ENCODE assay signal across 22 cellular contexts in the genomic region with DNA sequence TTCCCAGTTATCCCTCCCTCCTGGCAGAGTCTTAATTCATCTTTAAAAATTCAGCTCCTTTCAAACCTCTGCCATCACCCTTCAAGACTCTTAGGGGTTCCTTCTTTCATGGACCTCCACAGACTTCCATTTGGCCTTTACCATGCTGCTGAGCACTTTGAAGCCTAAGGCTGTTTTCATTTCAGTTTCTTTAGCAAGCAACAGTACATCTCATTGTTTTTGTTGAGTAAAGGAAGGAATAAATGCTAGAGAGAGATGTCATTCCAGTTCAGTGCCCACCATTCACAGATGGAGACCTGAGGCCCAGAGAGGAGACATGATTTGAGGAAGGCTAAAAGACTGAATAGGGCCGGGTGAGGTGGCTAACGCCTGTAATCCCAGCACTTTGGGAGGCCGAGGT. TPM values are rescaled to one million over a fixed set of nuclear protein-coding genes. Genes with fewer than 3 reads are reported as not detected.
DNase-seq lines count a peak whose midpoint lies in the region; TF ChIP-seq lines count a peak whose summit lies in the region.
"Had no signal": no experiment of that assay in that cellular context is flagged by ENCODE, and none has a peak within 500 bp of the region (broad histone marks: within the 10 kb centered on the region; RNA-seq: fewer than 3 reads in every experiment).

No MANE protein-coding gene starts in this region.

- H3K4me1 ChIP-seq in neural progenitor cell (peaks cover 11% of the 10 kb centered on the region), SJCRH30 (peaks cover 7% of the 10 kb centered on the region)

- no peak overlapping the region for H3K27ac Mint-ChIP-seq in activated T-cell treated with anti-CD3 and anti-CD28 coated beads, Interleukin-2, amount 50 U/mL, for 24 hours
- no peak overlapping the region for H3K27ac Mint-ChIP-seq in IgD-negative memory B cell
- H3K27ac Mint-ChIP-seq in endothelial cell (ENCODE audit: unreplicated experiment), result peak overlapping the region; percentile 84
- H3K27ac Mint-ChIP-seq in neural progenitor cell, result no peak overlapping the region

- no peak overlapping the region for H3K9ac ChIP-seq in neural progenitor cell

- H3K79me2 ChIP-seq in neural progenitor cell (ENCODE audit: low read depth), result peaks cover 27% of the 10 kb centered on the region

- peaks cover 29% of the 10 kb centered on the region for H3K27me3 ChIP-seq in neural progenitor cell
- H3K27me3 ChIP-seq in SJCRH30, result no peaks in the 10 kb centered on the region
- H3K27me3 ChIP-seq: breast epithelium, sigmoid colon had no signal

- no peaks in the 10 kb centered on the region for H3K36me3 Mint-ChIP-seq in activated T-cell treated with anti-CD3 and anti-CD28 coated beads, Interleukin-2, amount 50 U/mL, for 24 hours (ENCODE audit: low read depth)
- H3K36me3 Mint-ChIP-seq in IgD-negative memory B cell (no peaks in the 10 kb centered on the region), endothelial cell (ENCODE audit: low read depth, unreplicated experiment) (peaks cover 3% of the 10 kb centered on the region), neural progenitor cell (no peaks in the 10 kb centered on the region)

- H2AFZ ChIP-seq in neural progenitor cell (replicated peaks), result no peak overlapping the region

- H3K4me1 Mint-ChIP-seq in activated T-cell treated with anti-CD3 and anti-CD28 coated beads, Interleukin-2, amount 50 U/mL, for 24 hours (ENCODE audit: low read depth), result peaks cover 17% of the 10 kb centered on the region
- H3K4me1 Mint-ChIP-seq in IgD-negative memory B cell (peaks cover 5 to 9% (median 8%) of the 10 kb centered on the region in 3 donors), endothelial cell (ENCODE audit: unreplicated experiment) (peaks cover 37% of the 10 kb centered on the region), neural progenitor cell (peaks cover 15% of the 10 kb centered on the region)

- peaks cover 14% of the 10 kb centered on the region for H4K20me1 ChIP-seq in neural progenitor cell (ENCODE audit: low read depth)

- no peaks in the 10 kb centered on the region for H3K36me3 ChIP-seq in neural progenitor cell
- no peaks in the 10 kb centered on the region for H3K36me3 ChIP-seq in SJCRH30
- H3K36me3 ChIP-seq: breast epithelium, lower lobe of right lung, sigmoid colon had no signal

- H3K27ac ChIP-seq in neural progenitor cell (no peak overlapping the region), SJCRH30 (no peak overlapping the region)
- H3K27ac ChIP-seq: coronary artery, SK-N-MC had no signal

- no peak overlapping the region for H3K4me3 ChIP-seq in neural progenitor cell
- H3K4me3 ChIP-seq in SJCRH30, result no peak overlapping the region
- H3K4me3 ChIP-seq: coronary artery, GM12878, hepatocyte, SK-N-MC had no signal

- no peak for DNase-seq in activated T-cell treated with anti-CD3 and anti-CD28 coated beads, Interleukin-2, amount 50 U/mL, for 24 hours
- no peak for DNase-seq in activated T-cell treated with anti-CD3 and anti-CD28 coated beads, Interleukin-2, amount 50 U/mL, for 1 hour
- DNase-seq in endothelial cell (ENCODE audit: low spot score) (no peak), neural progenitor cell (ENCODE audit: low spot score) (no peak), kidney glomerular epithelial cell (lab: John Stamatoyannopoulos, UW) (no peak), SJCRH30 (no peak), ureter (ENCODE audit: low spot score) (no peak)
- DNase-seq: ACHN; activated CD4-positive, alpha-beta T cell treated with anti-CD3 and anti-CD28 coated beads for 4 hours; activated T-cell treated with anti-CD3 and anti-CD28 coated beads for 4 hours; DMS79; lower lobe of right lung; NCI-H1105; NCI-H2081; NK-92 treated with Interleukin-12 subunit alpha and Interleukin-12 subunit beta, amount 100 ng/mL, for 24 hours; sigmoid colon had no signal

- no peaks in the 10 kb centered on the region for H3K9me3 Mint-ChIP-seq in activated T-cell treated with anti-CD3 and anti-CD28 coated beads, Interleukin-2, amount 50 U/mL, for 24 hours
- no peaks in the 10 kb centered on the region for H3K9me3 Mint-ChIP-seq in IgD-negative memory B cell
- H3K9me3 Mint-ChIP-seq in endothelial cell (ENCODE audit: unreplicated experiment), result no peaks in the 10 kb centered on the region
- H3K9me3 Mint-ChIP-seq in neural progenitor cell, result no peaks in the 10 kb centered on the region

- peaks cover 50% of the 10 kb centered on the region for H3K27me3 Mint-ChIP-seq in activated T-cell treated with anti-CD3 and anti-CD28 coated beads, Interleukin-2, amount 50 U/mL, for 24 hours
- H3K27me3 Mint-ChIP-seq in IgD-negative memory B cell (peaks cover 12% of the 10 kb centered on the region), endothelial cell (ENCODE audit: unreplicated experiment) (peaks cover 7% of the 10 kb centered on the region), neural progenitor cell (ENCODE audit: insufficient read depth, low read depth) (peaks cover 2% of the 10 kb centered on the region)

- H3K4me3 Mint-ChIP-seq in activated T-cell treated with anti-CD3 and anti-CD28 coated beads, Interleukin-2, amount 50 U/mL, for 24 hours, result peak overlapping the region; percentile 26
- H3K4me3 Mint-ChIP-seq in IgD-negative memory B cell (peak overlapping the region in 3 of 4 donors; percentile 38 to 65 (median 63)), endothelial cell (ENCODE audit: unreplicated experiment) (peak overlapping the region; percentile 58), neural progenitor cell (peak overlapping the region; percentile 63)

- H3F3A ChIP-seq in neural progenitor cell (ENCODE audit: low read depth), result peaks cover 11% of the 10 kb centered on the region

- TF ChIP-seq CTCF in endothelial cell (IDR thresholded peaks at IDR 0.05; ENCODE audit: unreplicated experiment) (no peak), neural progenitor cell (IDR thresholded peaks at IDR 0.05) (no peak)

- H3K9me3 ChIP-seq in neural progenitor cell (ENCODE audit: low read depth) (no peaks in the 10 kb centered on the region), SJCRH30 (replicated peaks) (no peaks in the 10 kb centered on the region)
- H3K9me3 ChIP-seq: breast epithelium, lower lobe of right lung, sigmoid colon had no signal

- no peak overlapping the region for H3K4me2 ChIP-seq in neural progenitor cell

RNA-seq across cellular contexts. Expression of gene GAS2L3, which starts 1.3 kb away (rescaled TPM):
- polyA plus RNA-seq in IgD-negative memory B cell, result not detected
- total RNA-seq in endothelial cell (ENCODE audit: unreplicated experiment) (55.6 TPM), neural progenitor cell (ENCODE audit: low replicate concordance) (40.6 and 57.6 TPM in 2 replicates), ureter (6.0 TPM)
- total RNA-seq in SJCRH30 (2014; rRNA removed; shearing (Covaris generic)), result 50.7 and 54.6 TPM in 2 replicates
